In genomic region chr6:89122625-89123024, GRCh38 we compare ENCODE assay signal across 8 cellular contexts. TPM values are rescaled to one million over a fixed set of nuclear protein-coding genes. Genes with fewer than 3 reads are reported as not detected.
DNase-seq lines count a peak whose midpoint lies in the region; ATAC-seq, FAIRE-seq and TF ChIP-seq lines count a peak whose summit lies in the region.

No MANE protein-coding gene starts in this region.

- in situ Hi-C loops in T47D (cut with HindIII; ENCODE audit: low pct_unique_long_range_greater_than_20kb, low sequenced_read_pairs) = no loop called here
- in situ Hi-C loops in HepG2 (cut with HindIII; ENCODE audit: extremely low pct_ligation_motif_present, low pct_unique_long_range_greater_than_20kb) = loop anchor here (5.0 kb wide), 1 partner anchor 120 kb away; no protein-coding TSS in a partner anchor

- no peak for TF ChIP-seq POLR2A in HepG2 (IDR thresholded peaks at IDR 0.05; ENCODE audit: insufficient read depth in 1 of 2, low read depth in 2 of 2, low read length in 2 of 2)

- no peaks in the 10 kb centered on the region for H4K20me1 ChIP-seq in HepG2 (ENCODE audit: insufficient read depth, low read length)

- ATAC-seq in GM21619 (IDR thresholded peaks at IDR 0.05; ENCODE audit: unreplicated experiment) (peak; percentile 66), HepG2 (peak; percentile 67), HG03025 (IDR thresholded peaks at IDR 0.05; ENCODE audit: low FRiP score, unreplicated experiment) (no peak)

- H3K27me3 ChIP-seq in HepG2 (ENCODE audit: control insufficient read depth in 1 of 2, insufficient read depth in 2 of 2, low read length in 2 of 2) = no peaks in the 10 kb centered on the region

- no peaks in the 10 kb centered on the region for H3K79me2 ChIP-seq in HepG2 (ENCODE audit: insufficient read depth, low read length)

- TF ChIP-seq CTCF in HepG2 (CRISPR knock-in tag; IDR thresholded peaks at IDR 0.05) = peak; percentile 78

- H3K9ac ChIP-seq in HepG2 (ENCODE audit: insufficient read depth, low read depth, low read length) = no peak overlapping the region

- BruUV-seq in HepG2 (replicated peaks; lab: Mats Ljungman, UMichigan) = no TSS peak

- H2AFZ ChIP-seq in HepG2 (ENCODE audit: low read length) = no peak overlapping the region

- TF ChIP-seq RAD21 in HepG2 (CRISPR knock-in tag; IDR thresholded peaks at IDR 0.05) = peak; percentile 54; the same call in 1 of the 2 replicates

- peaks cover 25% of the 10 kb centered on the region for H3K4me1 ChIP-seq in HepG2 (ENCODE audit: insufficient read depth, low read length)

- FAIRE-seq in HepG2 (lab: Jason Lieb, UNC) = peak; percentile 82

- TF ChIP-seq EP300 in HepG2 (IDR thresholded peaks at IDR 0.05; ENCODE audit: low read depth in 2 of 2, low read length in 2 of 2) (no peak), HepG2 (CRISPR knock-in tag; IDR thresholded peaks at IDR 0.05; ENCODE audit: borderline replicate concordance) (no peak)

- H3K27ac ChIP-seq in HepG2 (ENCODE audit: extremely low read length, insufficient read depth, low read length) = no peak overlapping the region

- no peak overlapping the region for H3K4me2 ChIP-seq in HepG2 (ENCODE audit: low read depth, low read length)

- CTCF ChIA-PET in HepG2 (lab: Yijun Ruan, JAX; ENCODE audit: low intra/inter-chr PET ratio, low total read pairs) = interaction anchor here (1.5 to 2.4 kb wide), 2 partner anchors 120 to 139 kb away, joined by 5 to 32 read pairs; no protein-coding TSS in a partner anchor

- POLR2A ChIA-PET in HepG2 (lab: Yijun Ruan, JAX) = no interaction called here

- H3K4me3 ChIP-seq in HepG2 (replicated peaks in 1 of 3; ENCODE audit: insufficient read depth in 1 of 3, low read depth in 2 of 3, low read length in 3 of 3) = no peak overlapping the region

- H3K9me3 ChIP-seq in HepG2 (ENCODE audit: low read length) = no peaks in the 10 kb centered on the region

- H3K36me3 ChIP-seq in HepG2 (replicated peaks in 1 of 2; ENCODE audit: control insufficient read depth in 1 of 2, insufficient read depth in 2 of 2, low read length in 2 of 2) = no peaks in the 10 kb centered on the region

- DNase-seq in DMS53 treated with DMSO at 0.1 percent for 48 hours (lab: John Stamatoyannopoulos, UW; ENCODE audit: unreplicated experiment) = peak; percentile 65
- DNase-seq in NCI-H345 treated with DMSO at 0.1 percent for 48 hours (lab: John Stamatoyannopoulos, UW; ENCODE audit: unreplicated experiment) = peak; percentile 19
- peak; percentile 57 to 70 for DNase-seq in T47D (ENCODE audit: low read depth in 1 of 2, low spot score in 1 of 2)
- peak; percentile 53 for DNase-seq in HepG2 (ENCODE audit: low spot score)
- no peak for DNase-seq in mesenteric fat pad (ENCODE audit: low spot score)
- no peak for DNase-seq in activated CD4-positive, alpha-beta T cell treated with anti-CD3 and anti-CD28 coated beads for 1 hour

- intact Hi-C loops in HepG2 (cut with micrococcal nuclease; ENCODE audit: unreplicated experiment) = loop anchor here (1.0 to 2.0 kb wide), 2 partner anchors 120 to 140 kb away; no protein-coding TSS in a partner anchor

TF ChIP-seq in HepG2, 621 proteins besides CTCF, POLR2A, EP300 and RAD21 (continues in another document):
- TF ChIP-seq MZF1 (CRISPR knock-in tag; IDR thresholded peaks at IDR 0.05; ENCODE audit: borderline replicate concordance) (no peak), ZNF746 (CRISPR knock-in tag; IDR thresholded peaks at IDR 0.05) (no peak), KDM3A (CRISPR knock-in tag; IDR thresholded peaks at IDR 0.05; ENCODE audit: low read depth) (no peak)

RNA-seq across cellular contexts. Expression of gene SRSF12, which starts 4.8 kb away (rescaled TPM):
- 1.9 TPM in 2 replicates for total RNA-seq in HepG2 (2016; rRNA removed; fragmentation: Illumina TruSeq; extraction: Trizol)
- 1.3 TPM in 2 replicates for total RNA-seq in HepG2 (2016; cell fraction: cytosol; rRNA removed; fragmentation: Illumina TruSeq; extraction: Trizol; ENCODE audit: low read depth)
- total RNA-seq in HepG2 (2016; cell fraction: insoluble cytoplasmic fraction; rRNA removed; fragmentation: Illumina TruSeq; extraction: Trizol) = 1.8 and 2.0 TPM in 2 replicates
- total RNA-seq in HepG2 (2016; cell fraction: membrane; rRNA removed; fragmentation: Illumina TruSeq; extraction: Trizol) = 1.8 and 2.4 TPM in 2 replicates
- total RNA-seq in HepG2 (2016; cell fraction: nucleus; rRNA removed; fragmentation: Illumina TruSeq; extraction: Trizol) = 2.2 TPM in 2 replicates
- 1.4 and 1.7 TPM in 2 replicates for polyA plus RNA-seq in HepG2 (2011; rRNA removed)
- 0.78 and 0.99 TPM in 2 replicates for polyA plus RNA-seq in HepG2 (2011; cell fraction: cytosol; rRNA removed)
- 1.0 and 1.6 TPM in 2 replicates for polyA plus RNA-seq in HepG2 (2011; cell fraction: nucleus; rRNA removed)
- polyA plus RNA-seq in HepG2 (2012) = 1.9 and 2.1 TPM in 2 replicates
- 1.4 and 1.6 TPM in 2 replicates for polyA plus RNA-seq in HepG2 (2016; cell fraction: cytosol; fragmentation: Illumina TruSeq; extraction: Trizol; ENCODE audit: low read depth)
- 2.6 and 2.8 TPM in 2 replicates for polyA plus RNA-seq in HepG2 (2016; cell fraction: insoluble cytoplasmic fraction; fragmentation: Illumina TruSeq; extraction: Trizol; ENCODE audit: low read depth)
- polyA plus RNA-seq in HepG2 (2016; cell fraction: membrane; fragmentation: Illumina TruSeq; extraction: Trizol; ENCODE audit: low read depth) = 1.8 and 3.0 TPM in 2 replicates
- 5.7 and 6.1 TPM in 2 replicates for polyA plus RNA-seq in HepG2 (2016; cell fraction: nucleus; fragmentation: Illumina TruSeq; extraction: Trizol; ENCODE audit: insufficient read depth, low read depth)
- 0.20 TPM in 1 of 2 replicates, not detected in the other for polyA minus RNA-seq in HepG2 (2011; rRNA and poly(A)+ RNA removed; ENCODE audit: low replicate concordance)
- polyA minus RNA-seq in HepG2 (2011; cell fraction: cytosol; rRNA and poly(A)+ RNA removed) = 0.49 and 1.2 TPM in 2 replicates
- polyA minus RNA-seq in HepG2 (2011; cell fraction: nucleus; rRNA and poly(A)+ RNA removed) = 2.4 and 3.1 TPM in 2 replicates
- 1.5 TPM for total RNA-seq in mesenteric fat pad

RNA-seq across cellular contexts. Expression of gene PM20D2, which starts 23.2 kb away (rescaled TPM):
- total RNA-seq in HepG2 (2016; rRNA removed; fragmentation: Illumina TruSeq; extraction: Trizol) (26.3 and 35.8 TPM in 2 replicates), mesenteric fat pad (3.9 TPM)
- 1.2 and 1.9 TPM in 2 replicates for total RNA-seq in HepG2 (2016; cell fraction: cytosol; rRNA removed; fragmentation: Illumina TruSeq; extraction: Trizol; ENCODE audit: low read depth)
- total RNA-seq in HepG2 (2016; cell fraction: insoluble cytoplasmic fraction; rRNA removed; fragmentation: Illumina TruSeq; extraction: Trizol) = 26.7 and 36.1 TPM in 2 replicates
- total RNA-seq in HepG2 (2016; cell fraction: membrane; rRNA removed; fragmentation: Illumina TruSeq; extraction: Trizol) = 10.2 and 11.6 TPM in 2 replicates
- total RNA-seq in HepG2 (2016; cell fraction: nucleus; rRNA removed; fragmentation: Illumina TruSeq; extraction: Trizol) = 13.7 and 14.6 TPM in 2 replicates
- 13.3 and 14.7 TPM in 2 replicates for polyA plus RNA-seq in HepG2 (2011; rRNA removed)
- polyA plus RNA-seq in HepG2 (2011; cell fraction: cytosol; rRNA removed) = 6.8 and 10.1 TPM in 2 replicates
- 5.6 and 8.7 TPM in 2 replicates for polyA plus RNA-seq in HepG2 (2011; cell fraction: nucleus; rRNA removed)
- polyA plus RNA-seq in HepG2 (2012) = 19.2 and 21.4 TPM in 2 replicates
- polyA plus RNA-seq in HepG2 (2016; cell fraction: cytosol; fragmentation: Illumina TruSeq; extraction: Trizol; ENCODE audit: low read depth) = 0.95 and 1.1 TPM in 2 replicates
- polyA plus RNA-seq in HepG2 (2016; cell fraction: insoluble cytoplasmic fraction; fragmentation: Illumina TruSeq; extraction: Trizol; ENCODE audit: low read depth) = 31.6 and 33.7 TPM in 2 replicates
- 4.2 and 4.9 TPM in 2 replicates for polyA plus RNA-seq in HepG2 (2016; cell fraction: membrane; fragmentation: Illumina TruSeq; extraction: Trizol; ENCODE audit: low read depth)
- 21.5 and 22.6 TPM in 2 replicates for polyA plus RNA-seq in HepG2 (2016; cell fraction: nucleus; fragmentation: Illumina TruSeq; extraction: Trizol; ENCODE audit: insufficient read depth, low read depth)
- polyA minus RNA-seq in HepG2 (2011; rRNA and poly(A)+ RNA removed; ENCODE audit: low replicate concordance) = 9.4 and 13.5 TPM in 2 replicates
- 13.7 and 14.9 TPM in 2 replicates for polyA minus RNA-seq in HepG2 (2011; cell fraction: cytosol; rRNA and poly(A)+ RNA removed)
- 9.9 and 14.4 TPM in 2 replicates for polyA minus RNA-seq in HepG2 (2011; cell fraction: nucleus; rRNA and poly(A)+ RNA removed)

RNA-seq across cellular contexts. Expression of gene PNRC1, which starts 42.1 kb away (rescaled TPM):
- total RNA-seq in HepG2 (2016; rRNA removed; fragmentation: Illumina TruSeq; extraction: Trizol) (31.0 and 36.0 TPM in 2 replicates), mesenteric fat pad (265 TPM)
- total RNA-seq in HepG2 (2016; cell fraction: cytosol; rRNA removed; fragmentation: Illumina TruSeq; extraction: Trizol; ENCODE audit: low read depth) = 57.2 and 58.4 TPM in 2 replicates
- 26.3 and 34.2 TPM in 2 replicates for total RNA-seq in HepG2 (2016; cell fraction: insoluble cytoplasmic fraction; rRNA removed; fragmentation: Illumina TruSeq; extraction: Trizol)
- total RNA-seq in HepG2 (2016; cell fraction: membrane; rRNA removed; fragmentation: Illumina TruSeq; extraction: Trizol) = 91.5 and 98.2 TPM in 2 replicates
- 38.0 and 44.9 TPM in 2 replicates for total RNA-seq in HepG2 (2016; cell fraction: nucleus; rRNA removed; fragmentation: Illumina TruSeq; extraction: Trizol)
- polyA plus RNA-seq in HepG2 (2011; rRNA removed) = 16.8 and 17.6 TPM in 2 replicates
- 6.9 and 11.3 TPM in 2 replicates for polyA plus RNA-seq in HepG2 (2011; cell fraction: cytosol; rRNA removed)
- 11.1 and 19.2 TPM in 2 replicates for polyA plus RNA-seq in HepG2 (2011; cell fraction: nucleus; rRNA removed)
- 109 TPM in 2 replicates for polyA plus RNA-seq in HepG2 (2012)
- 35.4 and 35.7 TPM in 2 replicates for polyA plus RNA-seq in HepG2 (2016; cell fraction: cytosol; fragmentation: Illumina TruSeq; extraction: Trizol; ENCODE audit: low read depth)
- 27.3 and 28.4 TPM in 2 replicates for polyA plus RNA-seq in HepG2 (2016; cell fraction: insoluble cytoplasmic fraction; fragmentation: Illumina TruSeq; extraction: Trizol; ENCODE audit: low read depth)
- polyA plus RNA-seq in HepG2 (2016; cell fraction: membrane; fragmentation: Illumina TruSeq; extraction: Trizol; ENCODE audit: low read depth) = 40.5 and 45.9 TPM in 2 replicates
- 58.0 and 62.1 TPM in 2 replicates for polyA plus RNA-seq in HepG2 (2016; cell fraction: nucleus; fragmentation: Illumina TruSeq; extraction: Trizol; ENCODE audit: insufficient read depth, low read depth)
- 17.7 and 21.3 TPM in 2 replicates for polyA minus RNA-seq in HepG2 (2011; rRNA and poly(A)+ RNA removed; ENCODE audit: low replicate concordance)
- 38.4 and 54.1 TPM in 2 replicates for polyA minus RNA-seq in HepG2 (2011; cell fraction: cytosol; rRNA and poly(A)+ RNA removed)
- 44.4 and 44.5 TPM in 2 replicates for polyA minus RNA-seq in HepG2 (2011; cell fraction: nucleus; rRNA and poly(A)+ RNA removed)

Comparison
In these comparisons a context has a peak if more than half of its experiments do, and no peak if none do; other contexts are left out.
1. DNase-seq: peak in DMS53 treated with DMSO at 0.1 percent for 48 hours (single experiment), NCI-H345 treated with DMSO at 0.1 percent for 48 hours (single experiment), T47D (2 of 2) and HepG2 (single experiment); none in mesenteric fat pad (single experiment) and activated CD4-positive, alpha-beta T cell treated with anti-CD3 and anti-CD28 coated beads for 1 hour (single experiment).